ENCODE assay signal across 1 cellular context in the genomic region with DNA sequence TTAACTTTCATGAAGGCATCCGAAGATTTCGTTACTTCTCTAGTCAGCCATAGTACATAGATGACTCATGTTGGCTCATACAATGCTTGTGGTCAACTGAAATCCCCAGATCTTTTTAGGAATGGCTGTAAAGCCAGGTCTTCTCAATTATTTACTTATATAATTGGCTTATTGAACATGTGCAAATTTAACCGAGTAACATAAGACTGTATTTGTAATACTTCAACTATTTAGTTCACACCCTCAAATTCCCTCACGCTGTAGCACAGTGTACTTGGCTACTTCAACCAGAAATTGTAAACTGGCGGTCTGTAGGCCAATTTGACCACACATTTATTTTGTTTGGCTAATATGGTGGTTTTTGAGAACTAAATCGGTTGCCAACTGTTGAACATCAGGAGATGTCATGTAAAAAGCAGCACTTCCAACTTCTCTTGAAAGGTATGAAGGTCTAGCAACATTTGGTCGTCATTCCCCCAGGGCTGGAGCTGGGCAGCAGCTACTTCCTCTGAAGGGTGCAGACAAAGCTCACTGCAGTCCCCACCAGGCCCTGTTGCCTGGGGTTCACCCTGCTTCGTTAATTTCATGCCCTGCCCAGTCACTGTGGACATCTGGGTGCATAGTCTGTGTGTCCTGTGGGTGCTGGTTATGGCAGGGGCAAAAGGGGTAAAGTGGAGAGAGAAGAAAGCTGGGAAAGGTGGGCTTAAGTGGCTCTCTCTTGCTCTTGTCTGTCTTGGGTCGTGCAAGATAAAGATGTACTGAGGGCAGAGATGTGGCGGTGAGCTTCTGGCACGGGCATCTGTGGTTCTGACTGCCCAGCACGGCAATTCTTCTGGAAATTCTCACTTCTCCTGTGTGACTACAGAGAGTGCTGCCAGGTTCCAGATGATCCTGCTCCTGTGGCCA.
TF ChIP-seq lines count a peak whose summit lies in the region.

No MANE protein-coding gene starts in this region.

TF ChIP-seq in SK-N-SH, 30 proteins besides CTCF, POLR2A, EP300 and RAD21 (continued from another document):
- TF ChIP-seq, protein P1, sequence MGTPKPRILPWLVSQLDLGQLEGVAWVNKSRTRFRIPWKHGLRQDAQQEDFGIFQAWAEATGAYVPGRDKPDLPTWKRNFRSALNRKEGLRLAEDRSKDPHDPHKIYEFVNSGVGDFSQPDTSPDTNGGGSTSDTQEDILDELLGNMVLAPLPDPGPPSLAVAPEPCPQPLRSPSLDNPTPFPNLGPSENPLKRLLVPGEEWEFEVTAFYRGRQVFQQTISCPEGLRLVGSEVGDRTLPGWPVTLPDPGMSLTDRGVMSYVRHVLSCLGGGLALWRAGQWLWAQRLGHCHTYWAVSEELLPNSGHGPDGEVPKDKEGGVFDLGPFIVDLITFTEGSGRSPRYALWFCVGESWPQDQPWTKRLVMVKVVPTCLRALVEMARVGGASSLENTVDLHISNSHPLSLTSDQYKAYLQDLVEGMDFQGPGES (IDR thresholded peaks at IDR 0.05; ENCODE audit: low read depth, low read length) = no peak
- TF ChIP-seq GABPA (IDR thresholded peaks at IDR 0.05; ENCODE audit: low read depth) (no peak), TEAD4 (IDR thresholded peaks at IDR 0.05; ENCODE audit: borderline replicate concordance, insufficient read depth) (no peak; the same call in 1 of the 2 replicates), ELF1 (IDR thresholded peaks at IDR 0.05) (no peak), POLR2AphosphoS5 (IDR thresholded peaks at IDR 0.05; ENCODE audit: low read depth, low read length) (peak; percentile 45; the same call in 1 of the 2 replicates), MXI1 (IDR thresholded peaks at IDR 0.05; ENCODE audit: low read depth, low read length) (no peak), SMC3 (IDR thresholded peaks at IDR 0.05; ENCODE audit: low read depth, low read length) (no peak), TCF12 (IDR thresholded peaks at IDR 0.05) (peak; percentile 80), NRF1 (IDR thresholded peaks at IDR 0.05; ENCODE audit: low read depth, low read length) (no peak), FOXM1 (IDR thresholded peaks at IDR 0.05; ENCODE audit: low read depth) (0 out of 2 replicates have a peak, but pooled peaks have one; percentile 65), RFX5 (IDR thresholded peaks at IDR 0.05; ENCODE audit: low read length) (no peak)
- TF ChIP-seq, protein P2, sequence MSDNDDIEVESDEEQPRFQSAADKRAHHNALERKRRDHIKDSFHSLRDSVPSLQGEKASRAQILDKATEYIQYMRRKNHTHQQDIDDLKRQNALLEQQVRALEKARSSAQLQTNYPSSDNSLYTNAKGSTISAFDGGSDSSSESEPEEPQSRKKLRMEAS (IDR thresholded peaks at IDR 0.05; ENCODE audit: low read depth) = no peak
- TF ChIP-seq, protein P3, sequence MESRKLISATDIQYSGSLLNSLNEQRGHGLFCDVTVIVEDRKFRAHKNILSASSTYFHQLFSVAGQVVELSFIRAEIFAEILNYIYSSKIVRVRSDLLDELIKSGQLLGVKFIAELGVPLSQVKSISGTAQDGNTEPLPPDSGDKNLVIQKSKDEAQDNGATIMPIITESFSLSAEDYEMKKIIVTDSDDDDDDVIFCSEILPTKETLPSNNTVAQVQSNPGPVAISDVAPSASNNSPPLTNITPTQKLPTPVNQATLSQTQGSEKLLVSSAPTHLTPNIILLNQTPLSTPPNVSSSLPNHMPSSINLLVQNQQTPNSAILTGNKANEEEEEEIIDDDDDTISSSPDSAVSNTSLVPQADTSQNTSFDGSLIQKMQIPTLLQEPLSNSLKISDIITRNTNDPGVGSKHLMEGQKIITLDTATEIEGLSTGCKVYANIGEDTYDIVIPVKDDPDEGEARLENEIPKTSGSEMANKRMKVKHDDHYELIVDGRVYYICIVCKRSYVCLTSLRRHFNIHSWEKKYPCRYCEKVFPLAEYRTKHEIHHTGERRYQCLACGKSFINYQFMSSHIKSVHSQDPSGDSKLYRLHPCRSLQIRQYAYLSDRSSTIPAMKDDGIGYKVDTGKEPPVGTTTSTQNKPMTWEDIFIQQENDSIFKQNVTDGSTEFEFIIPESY (IDR thresholded peaks at IDR 0.05; ENCODE audit: borderline replicate concordance, low read depth) = 0 out of 2 replicates have a peak, but pooled peaks have one; percentile 53
- TF ChIP-seq, protein P4, sequence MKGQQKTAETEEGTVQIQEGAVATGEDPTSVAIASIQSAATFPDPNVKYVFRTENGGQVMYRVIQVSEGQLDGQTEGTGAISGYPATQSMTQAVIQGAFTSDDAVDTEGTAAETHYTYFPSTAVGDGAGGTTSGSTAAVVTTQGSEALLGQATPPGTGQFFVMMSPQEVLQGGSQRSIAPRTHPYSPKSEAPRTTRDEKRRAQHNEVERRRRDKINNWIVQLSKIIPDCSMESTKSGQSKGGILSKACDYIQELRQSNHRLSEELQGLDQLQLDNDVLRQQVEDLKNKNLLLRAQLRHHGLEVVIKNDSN (IDR thresholded peaks at IDR 0.05; ENCODE audit: borderline replicate concordance, low read depth) = no peak
- TF ChIP-seq, protein P5, sequence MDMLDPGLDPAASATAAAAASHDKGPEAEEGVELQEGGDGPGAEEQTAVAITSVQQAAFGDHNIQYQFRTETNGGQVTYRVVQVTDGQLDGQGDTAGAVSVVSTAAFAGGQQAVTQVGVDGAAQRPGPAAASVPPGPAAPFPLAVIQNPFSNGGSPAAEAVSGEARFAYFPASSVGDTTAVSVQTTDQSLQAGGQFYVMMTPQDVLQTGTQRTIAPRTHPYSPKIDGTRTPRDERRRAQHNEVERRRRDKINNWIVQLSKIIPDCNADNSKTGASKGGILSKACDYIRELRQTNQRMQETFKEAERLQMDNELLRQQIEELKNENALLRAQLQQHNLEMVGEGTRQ (IDR thresholded peaks at IDR 0.05; ENCODE audit: borderline replicate concordance, low read depth, low read length) = no peak
- TF ChIP-seq, protein P6, sequence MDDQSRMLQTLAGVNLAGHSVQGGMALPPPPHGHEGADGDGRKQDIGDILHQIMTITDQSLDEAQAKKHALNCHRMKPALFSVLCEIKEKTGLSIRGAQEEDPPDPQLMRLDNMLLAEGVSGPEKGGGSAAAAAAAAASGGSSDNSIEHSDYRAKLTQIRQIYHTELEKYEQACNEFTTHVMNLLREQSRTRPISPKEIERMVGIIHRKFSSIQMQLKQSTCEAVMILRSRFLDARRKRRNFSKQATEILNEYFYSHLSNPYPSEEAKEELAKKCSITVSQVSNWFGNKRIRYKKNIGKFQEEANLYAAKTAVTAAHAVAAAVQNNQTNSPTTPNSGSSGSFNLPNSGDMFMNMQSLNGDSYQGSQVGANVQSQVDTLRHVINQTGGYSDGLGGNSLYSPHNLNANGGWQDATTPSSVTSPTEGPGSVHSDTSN (IDR thresholded peaks at IDR 0.05) = peak; percentile 57
